In the genomic region with DNA sequence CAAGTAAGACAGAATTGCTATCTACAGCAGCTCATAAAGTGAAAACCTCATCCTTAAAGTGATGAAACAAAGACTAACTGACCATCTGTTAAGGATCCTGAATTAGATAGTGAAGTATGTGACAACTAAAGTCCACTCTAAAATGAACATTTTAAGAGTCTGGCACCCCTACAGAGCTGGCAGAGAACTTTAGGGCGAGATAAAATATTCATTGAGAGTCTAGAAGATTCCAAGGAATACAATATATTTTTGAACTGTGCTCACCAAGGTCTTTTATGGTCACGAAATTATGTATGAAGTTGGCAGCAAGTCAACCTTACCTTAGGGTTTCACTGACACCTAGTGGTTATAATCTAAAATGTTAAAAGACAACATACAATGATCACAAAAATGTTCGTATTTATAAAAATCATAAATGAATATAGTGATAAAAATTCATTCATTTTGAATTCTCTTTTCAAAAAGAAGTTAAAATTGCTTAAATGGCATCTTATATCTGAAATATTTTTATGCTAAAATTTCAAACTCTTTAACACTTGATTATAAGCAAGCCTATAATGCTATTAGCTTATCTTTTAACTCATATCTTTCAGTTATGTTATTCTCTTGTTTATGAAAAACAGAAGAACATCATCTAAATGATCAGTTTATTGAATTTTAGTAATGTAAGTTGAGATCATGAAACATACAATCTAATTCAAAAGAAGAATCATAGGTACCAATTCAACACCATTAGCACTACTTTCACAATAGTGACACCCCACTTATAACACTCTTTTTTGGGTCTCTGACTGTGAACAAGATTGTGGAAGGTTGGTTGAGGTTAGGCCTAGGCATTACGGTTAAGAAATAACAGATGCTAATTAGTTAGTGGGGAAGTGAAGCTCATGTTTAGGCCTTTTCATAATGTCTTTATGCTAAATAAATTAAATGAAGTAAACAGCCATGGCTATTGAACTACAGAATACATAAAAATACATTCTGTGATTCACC, we compare ENCODE assay signal across 9 cellular contexts. TPM values are rescaled to one million over a fixed set of nuclear protein-coding genes. Genes with fewer than 3 reads are reported as not detected.
A peak's percentile ranks its signal among the peaks of the same experiment; 100 is the strongest.
DNase-seq lines count a peak whose midpoint lies in the region; ATAC-seq and TF ChIP-seq lines count a peak whose summit lies in the region.
"Had no signal": no experiment of that assay in that cellular context is flagged by ENCODE, and none has a peak within 500 bp of the region (broad histone marks: within the 10 kb centered on the region; RNA-seq: fewer than 3 reads in every experiment).

No MANE protein-coding gene starts in this region.

- peaks cover 4% of the 10 kb centered on the region for H3K4me1 Mint-ChIP-seq in activated CD4-positive, alpha-beta T cell treated with anti-CD3 and anti-CD28 coated beads, Interleukin-2, amount 10 ng/mL, durations not matched to agents 24 days and 14 days
- H3K4me1 Mint-ChIP-seq in activated T-helper 17 cell treated with anti-CD3 and anti-CD28 coated beads, Interleukin-2, amount 50 U/mL, for 72 hours: no peaks in the 10 kb centered on the region
- H3K4me1 Mint-ChIP-seq: activated naive CD4-positive, alpha-beta T cell treated with anti-CD3 and anti-CD28 coated beads, Interleukin-2, amount 50 U/mL, for 24 hours had no signal

- peaks cover 9% of the 10 kb centered on the region for H3K9me3 Mint-ChIP-seq in activated CD4-positive, alpha-beta T cell treated with anti-CD3 and anti-CD28 coated beads, Interleukin-2, amount 10 ng/mL, durations not matched to agents 24 days and 14 days
- peaks cover 7% of the 10 kb centered on the region for H3K9me3 Mint-ChIP-seq in activated T-helper 17 cell treated with anti-CD3 and anti-CD28 coated beads, Interleukin-2, amount 50 U/mL, for 72 hours

- DNase-seq in activated CD4-positive, alpha-beta T cell treated with anti-CD3 and anti-CD28 coated beads, Interleukin-2, amount 10 ng/mL, durations not matched to agents 24 days and 14 days: peak; percentile 63
- no peak for DNase-seq in activated CD4-positive, alpha-beta T cell treated with anti-CD3 and anti-CD28 coated beads for 1 hour
- DNase-seq in NCI-H146 treated with DMSO at 0.1 percent for 48 hours (lab: John Stamatoyannopoulos, UW; ENCODE audit: unreplicated experiment) (peak; percentile 77), glomerular endothelial cell (ENCODE audit: extremely low read depth, low read depth, low spot score) (peak; percentile 57), pulmonary artery endothelial cell (ENCODE audit: low read depth, low spot score) (peak; percentile 8)

- H3K27ac ChIP-seq in VCaP: no peak overlapping the region; the same call in 1 of the 2 replicates

- peaks cover 2% of the 10 kb centered on the region for H3K27me3 Mint-ChIP-seq in activated CD4-positive, alpha-beta T cell treated with anti-CD3 and anti-CD28 coated beads, Interleukin-2, amount 10 ng/mL, durations not matched to agents 24 days and 14 days
- no peaks in the 10 kb centered on the region for H3K27me3 Mint-ChIP-seq in activated T-helper 17 cell treated with anti-CD3 and anti-CD28 coated beads, Interleukin-2, amount 50 U/mL, for 72 hours
- H3K27me3 Mint-ChIP-seq: activated naive CD4-positive, alpha-beta T cell treated with anti-CD3 and anti-CD28 coated beads, Interleukin-2, amount 50 U/mL, for 24 hours had no signal

- peaks cover 10% of the 10 kb centered on the region for H3K36me3 Mint-ChIP-seq in activated CD4-positive, alpha-beta T cell treated with anti-CD3 and anti-CD28 coated beads, Interleukin-2, amount 10 ng/mL, durations not matched to agents 24 days and 14 days (ENCODE audit: low read depth)
- peaks cover 2% of the 10 kb centered on the region for H3K36me3 Mint-ChIP-seq in activated T-helper 17 cell treated with anti-CD3 and anti-CD28 coated beads, Interleukin-2, amount 50 U/mL, for 72 hours (ENCODE audit: low read depth)

- no peak overlapping the region for H3K27ac Mint-ChIP-seq in activated CD4-positive, alpha-beta T cell treated with anti-CD3 and anti-CD28 coated beads, Interleukin-2, amount 10 ng/mL, durations not matched to agents 24 days and 14 days
- H3K27ac Mint-ChIP-seq in activated T-helper 17 cell treated with anti-CD3 and anti-CD28 coated beads, Interleukin-2, amount 50 U/mL, for 72 hours: no peak overlapping the region
- H3K27ac Mint-ChIP-seq: activated naive CD4-positive, alpha-beta T cell treated with anti-CD3 and anti-CD28 coated beads, Interleukin-2, amount 50 U/mL, for 24 hours had no signal

- H3K4me3 Mint-ChIP-seq in activated CD4-positive, alpha-beta T cell treated with anti-CD3 and anti-CD28 coated beads, Interleukin-2, amount 10 ng/mL, durations not matched to agents 24 days and 14 days: no peak overlapping the region
- no peak overlapping the region for H3K4me3 Mint-ChIP-seq in activated T-helper 17 cell treated with anti-CD3 and anti-CD28 coated beads, Interleukin-2, amount 50 U/mL, for 72 hours
- H3K4me3 Mint-ChIP-seq: activated naive CD4-positive, alpha-beta T cell treated with anti-CD3 and anti-CD28 coated beads, Interleukin-2, amount 50 U/mL, for 24 hours had no signal

- no peak for ATAC-seq in activated T-helper 17 cell treated with anti-CD3 and anti-CD28 coated beads, Interleukin-2, amount 50 U/mL, for 72 hours (replicated peaks)
- ATAC-seq in HG02642 (IDR thresholded peaks at IDR 0.05; ENCODE audit: poor library complexity, unreplicated experiment): no peak

- intact Hi-C loops in activated CD4-positive, alpha-beta T cell treated with anti-CD3 and anti-CD28 coated beads, Interleukin-2, amount 10 ng/mL, durations not matched to agents 24 days and 14 days (cut with micrococcal nuclease): loop anchor here (1.0 to 10.0 kb wide), 3 partner anchors 179 to 758 kb away; no protein-coding TSS in a partner anchor

- TF ChIP-seq CTCF in VCaP (conservative IDR thresholded peaks at IDR 0.05): peak; percentile 70

RNA-seq across cellular contexts. Expression of gene RSPH3, which starts 27.5 kb away (rescaled TPM):
- total RNA-seq in activated CD4-positive, alpha-beta T cell treated with anti-CD3 and anti-CD28 coated beads, Interleukin-2, amount 10 ng/mL, durations not matched to agents 24 days and 14 days: 4.7 and 5.1 TPM in 2 replicates
- total RNA-seq in glomerular endothelial cell (4.7 and 5.0 TPM in 2 replicates), pulmonary artery endothelial cell (1.5 and 1.6 TPM in 2 replicates)
- total RNA-seq in activated T-helper 17 cell treated with anti-CD3 and anti-CD28 coated beads, Interleukin-2, amount 50 U/mL, for 72 hours: 10 to 100 TPM in 1 of 2 donors, 1 to 10 TPM in 1; 2.4 to 15.9 TPM
